Comparison of ENCODE assay signal across 23 cellular contexts in genomic region chr13:74444161-74444571, GRCh38.
DNase-seq lines count a peak whose midpoint lies in the region; ATAC-seq, FAIRE-seq and TF ChIP-seq lines count a peak whose summit lies in the region.
"Had no signal": no experiment of that assay in that cellular context is flagged by ENCODE, and none has a peak within 500 bp of the region (broad histone marks: within the 10 kb centered on the region; RNA-seq: fewer than 3 reads in every experiment).

No MANE protein-coding gene starts in this region.

- DNase-seq in NCI-H2227 (lab: John Stamatoyannopoulos, UW; ENCODE audit: unreplicated experiment) (peak; percentile 28), NCI-H2227 treated with DMSO at 0.1 percent for 48 hours (lab: John Stamatoyannopoulos, UW) (no peak), SK-N-SH (no peak), esophagus squamous epithelium (lab: John Stamatoyannopoulos, UW) (no peak), urothelium cell line (ENCODE audit: low spot score) (peak; percentile 2), iPS-NIHi7 (ENCODE audit: extremely low spot score) (no peak), NCI-H2029 (lab: John Stamatoyannopoulos, UW) (no peak)
- DNase-seq: 8988T; activated CD4-positive, alpha-beta T cell treated with anti-CD3 and anti-CD28 coated beads for 1 hour; activated effector memory CD4-positive, alpha-beta T cell treated with Interleukin-2 at 50 U/mL for 16 hours; C1 segment of cervical spinal cord; colonic mucosa; GOT3; immature natural killer cell; naive thymus-derived CD8-positive, alpha-beta T cell; NCI-H1417 treated with DMSO at 0.1 percent for 48 hours; stimulated activated naive CD8-positive, alpha-beta T cell treated with anti-CD3 and anti-CD28 coated beads, Interleukin-15, Interleukin-2, amounts not matched to agents 100 U/mL and 50 U/mL, for 24 hours; transverse colon had no signal

- H3K27me3 ChIP-seq in SK-N-SH (ENCODE audit: insufficient read depth) (no peaks in the 10 kb centered on the region), esophagus squamous epithelium (no peaks in the 10 kb centered on the region)
- H3K27me3 ChIP-seq: colonic mucosa, SJSA1, transverse colon had no signal

- H3K4me3 ChIP-seq in SK-N-SH (ENCODE audit: low read depth in 2 of 2, low read length in 1 of 2) (no peak overlapping the region), esophagus squamous epithelium (no peak overlapping the region)
- H3K4me3 ChIP-seq: colonic mucosa, lung, prostate gland, SJSA1, transverse colon had no signal

- peaks cover 6 to 12% of the 10 kb centered on the region in 2 experiments; a peak in 3 of 4 replicates for H3K4me1 ChIP-seq in SK-N-SH (ENCODE audit: control insufficient read depth in 1 of 2, insufficient read depth in 2 of 2, low read depth in 1 of 2, low read length in 1 of 2)
- H3K4me1 ChIP-seq in esophagus squamous epithelium, result peaks cover 4 to 39% (median 9%) of the 10 kb centered on the region in 3 donors
- H3K4me1 ChIP-seq: colonic mucosa, prostate gland, SJSA1, transverse colon had no signal

- intact Hi-C loops in esophagus squamous epithelium (cut with DNase I), result no loop called here

- H3K9me2 ChIP-seq in SK-N-SH, result no peaks in the 10 kb centered on the region

- H3K36me3 ChIP-seq in SK-N-SH (replicated peaks in 1 of 2; ENCODE audit: control insufficient read depth in 1 of 2, insufficient read depth in 2 of 2, low read length in 1 of 2) (no peaks in the 10 kb centered on the region), esophagus squamous epithelium (no peaks in the 10 kb centered on the region)
- H3K36me3 ChIP-seq: colonic mucosa, prostate gland, SJSA1, transverse colon had no signal

- TF ChIP-seq CTCF in SK-N-SH (IDR thresholded peaks at IDR 0.05) (no peak), esophagus squamous epithelium (IDR thresholded peaks at IDR 0.05) (no peak)

- ATAC-seq in GM19351 (IDR thresholded peaks at IDR 0.05; ENCODE audit: unreplicated experiment), result no peak
- ATAC-seq: naive thymus-derived CD8-positive, alpha-beta T cell; stimulated activated naive CD8-positive, alpha-beta T cell treated with anti-CD3 and anti-CD28 coated beads, Interleukin-15, Interleukin-2, amounts not matched to agents 100 U/mL and 50 U/mL, for 24 hours had no signal

- FAIRE-seq in urothelium cell line (lab: Jason Lieb, UNC), result no peak
- FAIRE-seq: endothelial cell of umbilical vein had no signal

- no peak for TF ChIP-seq EP300 in SK-N-SH (IDR thresholded peaks at IDR 0.05; ENCODE audit: borderline replicate concordance in 1 of 2, low read depth in 1 of 2, low read length in 1 of 2)

- peak overlapping the region; percentile 35 for H3K4me2 ChIP-seq in SK-N-SH

- peaks cover 27% of the 10 kb centered on the region for H3F3A ChIP-seq in SK-N-SH (replicated peaks; ENCODE audit: insufficient read depth)

- no peak for TF ChIP-seq POLR2A in esophagus squamous epithelium (IDR thresholded peaks at IDR 0.05)

- H2AFZ ChIP-seq in SK-N-SH (ENCODE audit: low read depth), result 0 out of 2 replicates have a peak overlapping the region, but pooled peaks have one; percentile 3

- TF ChIP-seq RAD21 in SK-N-SH (IDR thresholded peaks at IDR 0.05; ENCODE audit: low read length), result no peak

- H3K27ac ChIP-seq in SK-N-SH (ENCODE audit: low read depth in 2 of 2, low read length in 1 of 2) (peak overlapping the region; percentile 41 to 85), esophagus squamous epithelium (peak overlapping the region in 3 of 4 donors; percentile 72 to 76 (median 76))
- H3K27ac ChIP-seq: colonic mucosa, prostate gland, SJSA1, transverse colon had no signal

- 45% methylated on average over 6 of the region's 6 CpGs for WGBS in SK-N-SH (ENCODE audit: low lambda C conversion rate)
- 19 to 40% methylated on average over 6 of the region's 6 CpGs for WGBS in esophagus squamous epithelium, 2 donors

- no peak overlapping the region for H3K9ac ChIP-seq in SK-N-SH

- H3K79me2 ChIP-seq in SK-N-SH (ENCODE audit: insufficient read depth), result no peaks in the 10 kb centered on the region

- CTCF ChIA-PET in SK-N-SH (lab: Yijun Ruan, JAX), result interaction anchor here (1.2 to 1.5 kb wide), 4 partner anchors 111 to 776 kb away, joined by 6 to 11 read pairs (median 7); no protein-coding TSS in a partner anchor

- H3K9me3 ChIP-seq in SK-N-SH, result no peaks in the 10 kb centered on the region
- H3K9me3 ChIP-seq in esophagus squamous epithelium, result peaks cover 0 to 11% (median 0%) of the 10 kb centered on the region in 3 donors
- H3K9me3 ChIP-seq: colonic mucosa, prostate gland, SJSA1, transverse colon had no signal

- no peaks in the 10 kb centered on the region for H4K20me1 ChIP-seq in SK-N-SH (ENCODE audit: insufficient read depth)

- POLR2A ChIA-PET in SK-N-SH (lab: Yijun Ruan, JAX), result interaction anchor here (1.5 kb wide), 1 partner anchor 112 kb away, joined by 7 read pairs; no protein-coding TSS in a partner anchor

TF ChIP-seq in SK-N-SH, 30 proteins besides CTCF, POLR2A, EP300 and RAD21:
- no peak for TF ChIP-seq MAX (IDR thresholded peaks at IDR 0.05; ENCODE audit: low read depth)
- no peak for TF ChIP-seq FOXJ3 (CRISPR knock-in tag; IDR thresholded peaks at IDR 0.05)
- TF ChIP-seq ELF1 (IDR thresholded peaks at IDR 0.05), result no peak
- TF ChIP-seq USF1 (IDR thresholded peaks at IDR 0.05; ENCODE audit: borderline replicate concordance, low read depth), result no peak
- TF ChIP-seq ZBTB33 (IDR thresholded peaks at IDR 0.05; ENCODE audit: borderline replicate concordance, low read depth), result no peak
- TF ChIP-seq EZH2phosphoT487 (IDR thresholded peaks at IDR 0.05; ENCODE audit: borderline replicate concordance, low read depth), result no peak
- no peak for TF ChIP-seq YY1 (IDR thresholded peaks at IDR 0.05; ENCODE audit: low read depth)

Comparison
In these comparisons a context has a peak if more than half of its experiments do, and no peak if none do; other contexts are left out.
1. DNase-seq: peak in NCI-H2227 (single experiment) and urothelium cell line (single experiment); none in NCI-H2227 treated with DMSO at 0.1 percent for 48 hours (single experiment), SK-N-SH (single experiment), esophagus squamous epithelium (single experiment), iPS-NIHi7 (single experiment) and NCI-H2029 (single experiment).